In the genomic region with DNA sequence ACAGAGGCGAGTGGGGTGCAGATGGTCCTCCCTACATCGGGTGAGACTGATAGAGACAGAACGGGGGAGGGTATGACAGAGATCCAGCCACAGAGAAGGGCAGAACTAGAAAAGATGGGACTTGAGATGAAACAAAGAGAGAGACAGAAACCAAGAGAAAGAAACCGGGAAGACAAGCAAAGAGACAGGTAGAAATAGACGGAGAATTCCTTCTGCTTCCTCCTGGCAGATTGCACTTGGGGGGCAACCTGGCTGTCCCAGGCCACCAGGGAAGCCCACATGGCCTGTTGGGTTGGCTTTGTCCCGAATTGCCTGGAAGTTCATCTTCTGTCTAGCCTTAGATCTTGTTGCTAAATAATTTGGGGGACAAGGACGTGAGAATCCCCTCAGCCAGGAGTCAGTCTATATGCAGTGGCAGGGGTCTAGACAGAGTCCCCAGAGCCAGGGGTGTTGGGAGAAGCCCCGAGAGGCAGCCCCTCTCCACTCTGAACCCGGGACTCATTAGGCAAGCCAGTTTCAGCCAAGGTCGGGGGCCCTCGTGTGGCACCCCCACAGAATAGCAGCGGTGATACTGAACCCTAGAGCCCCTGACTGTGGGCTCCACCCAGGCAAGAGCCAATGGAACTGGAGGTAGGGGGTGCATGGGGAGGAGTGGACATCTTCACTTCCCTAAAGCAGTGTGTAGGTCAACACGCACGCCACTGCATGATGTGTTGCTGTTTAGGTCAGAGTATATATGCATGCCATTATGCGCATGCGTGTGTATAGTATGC, we compare ENCODE assay signal across 10 cellular contexts. TPM values are rescaled to one million over a fixed set of nuclear protein-coding genes. Genes with fewer than 3 reads are reported as not detected.
A peak's percentile ranks its signal among the peaks of the same experiment; 100 is the strongest.
DNase-seq lines count a peak whose midpoint lies in the region; ATAC-seq and TF ChIP-seq lines count a peak whose summit lies in the region.
"Had no signal": no experiment of that assay in that cellular context is flagged by ENCODE, and none has a peak within 500 bp of the region (broad histone marks: within the 10 kb centered on the region; RNA-seq: fewer than 3 reads in every experiment).

No MANE protein-coding gene starts in this region.

- peak overlapping the region; percentile 93 for H3K27ac Mint-ChIP-seq in activated CD4-positive, alpha-beta T cell treated with anti-CD3 and anti-CD28 coated beads for 36 hours

- no peaks in the 10 kb centered on the region for H3K79me2 ChIP-seq in parathyroid adenoma

- H3K4me3 ChIP-seq in HUES48 (ENCODE audit: low read depth, low read length) (no peak overlapping the region), parathyroid adenoma (ENCODE audit: low read depth, low read length) (no peak overlapping the region)

- H3K27ac ChIP-seq in HUES48 (ENCODE audit: low read depth, low read length) (peak overlapping the region; percentile 20), parathyroid adenoma (no peak overlapping the region)

- DNase-seq in D341Med (ENCODE audit: low spot score) (peak; percentile 73), AG20443 (ENCODE audit: low spot score) (no peak), dedifferentiated amniotic fluid mesenchymal stem cell (ENCODE audit: extremely low spot score) (no peak)
- DNase-seq in activated CD4-positive, alpha-beta T cell treated with anti-CD3 and anti-CD28 coated beads for 36 hours: peak; percentile 93
- peak; percentile 43 for DNase-seq in effector CD8-positive, alpha-beta T cell (lab: John Stamatoyannopoulos, UW)

- peaks cover 49% of the 10 kb centered on the region for H3K36me3 Mint-ChIP-seq in activated CD4-positive, alpha-beta T cell treated with anti-CD3 and anti-CD28 coated beads for 36 hours (ENCODE audit: low read depth)

- H3K4me1 ChIP-seq in HUES48 (ENCODE audit: control insufficient read depth, insufficient read depth, low read length) (peaks cover 21% of the 10 kb centered on the region), parathyroid adenoma (peaks cover 5% of the 10 kb centered on the region)

- peak; percentile 13 for TF ChIP-seq CTCF in parathyroid adenoma (IDR thresholded peaks at IDR 0.05)

- no peak overlapping the region for H2AFZ ChIP-seq in parathyroid adenoma

- CTCF ChIA-PET in activated CD4-positive, alpha-beta T cell treated with anti-CD3 and anti-CD28 coated beads for 36 hours (lab: Charles Lee): interaction anchor here (1.9 kb wide), 2 partner anchors 11 to 24 kb away, joined by 6 to 36 read pairs; no protein-coding TSS in a partner anchor

- no peak overlapping the region for H3K4me2 ChIP-seq in parathyroid adenoma (ENCODE audit: low read length)

- intact Hi-C loops in activated CD4-positive, alpha-beta T cell treated with anti-CD3 and anti-CD28 coated beads for 36 hours (cut with DNase I, micrococcal nuclease): loop anchor here (1.0 to 2.0 kb wide), 8 partner anchors 9 to 322 kb away; a partner anchor contains a TSS

- POLR2A ChIA-PET in activated CD4-positive, alpha-beta T cell treated with anti-CD3 and anti-CD28 coated beads for 36 hours (lab: Charles Lee): interaction anchor here (1.9 to 4.1 kb wide), 3 partner anchors 9 to 15 kb away, joined by 15 to 26 read pairs (median 24); no protein-coding TSS in a partner anchor

- ATAC-seq in GM21423 (IDR thresholded peaks at IDR 0.05; ENCODE audit: unreplicated experiment): peak; percentile 39
- peak; percentile 43 for ATAC-seq in activated CD4-positive, alpha-beta T cell treated with anti-CD3 and anti-CD28 coated beads for 36 hours

- H3K27me3 ChIP-seq in HUES48 (ENCODE audit: control insufficient read depth, insufficient read depth, low read length) (peaks cover 10% of the 10 kb centered on the region; the same call in 1 of the 2 replicates), parathyroid adenoma (ENCODE audit: control insufficient read depth, insufficient read depth, low read length) (no peaks in the 10 kb centered on the region)

- peaks cover 39% of the 10 kb centered on the region for H3K4me1 Mint-ChIP-seq in activated CD4-positive, alpha-beta T cell treated with anti-CD3 and anti-CD28 coated beads for 36 hours

- H3K9me3 Mint-ChIP-seq in activated CD4-positive, alpha-beta T cell treated with anti-CD3 and anti-CD28 coated beads for 36 hours (ENCODE audit: low read depth): no peaks in the 10 kb centered on the region

- H3K36me3 ChIP-seq in HUES48 (ENCODE audit: control insufficient read depth, insufficient read depth, low read length) (no peaks in the 10 kb centered on the region), parathyroid adenoma (ENCODE audit: control insufficient read depth, insufficient read depth, low read length) (no peaks in the 10 kb centered on the region)

- peak overlapping the region; percentile 100 for H3K4me3 Mint-ChIP-seq in activated CD4-positive, alpha-beta T cell treated with anti-CD3 and anti-CD28 coated beads for 36 hours

- H3K27me3 Mint-ChIP-seq in activated CD4-positive, alpha-beta T cell treated with anti-CD3 and anti-CD28 coated beads for 36 hours: peaks cover 2% of the 10 kb centered on the region

- H3K9ac ChIP-seq in HUES48 (ENCODE audit: low read depth, low read length) (no peak overlapping the region), parathyroid adenoma (no peak overlapping the region)

- H3K9me3 ChIP-seq in HUES48 (ENCODE audit: control insufficient read depth, insufficient read depth, low read length): no peaks in the 10 kb centered on the region
- H3K9me3 ChIP-seq in parathyroid adenoma (ENCODE audit: control insufficient read depth, low read length): no peaks in the 10 kb centered on the region

RNA-seq across cellular contexts. Expression of a gene that starts 0.6 kb away (rescaled TPM):
- total RNA-seq in activated CD4-positive, alpha-beta T cell treated with anti-CD3 and anti-CD28 coated beads for 36 hours: 10 to 100 TPM; 11.8 to 12.4 TPM

RNA-seq across cellular contexts. Expression of a gene that starts 22.8 kb away (rescaled TPM):
- total RNA-seq in activated CD4-positive, alpha-beta T cell treated with anti-CD3 and anti-CD28 coated beads for 36 hours: 100 to 1,000 TPM; 106 to 129 TPM

RNA-seq across cellular contexts. Expression of a gene that starts 48.5 kb away (rescaled TPM):
- total RNA-seq in activated CD4-positive, alpha-beta T cell treated with anti-CD3 and anti-CD28 coated beads for 36 hours: under 1 TPM in 1 of 2 experiments, not detected in 1; 0.07 TPM
- total RNA-seq: M059J, renal cortical epithelial cell had no signal

Comparison
In these comparisons a context has a peak if more than half of its experiments do, and no peak if none do; other contexts are left out.
1. DNase-seq: peak in D341Med (single experiment), activated CD4-positive, alpha-beta T cell treated with anti-CD3 and anti-CD28 coated beads for 36 hours (single experiment) and effector CD8-positive, alpha-beta T cell (single experiment); none in AG20443 (single experiment) and dedifferentiated amniotic fluid mesenchymal stem cell (single experiment).